In genomic region chr21:38847556-38847955, GRCh38 we compare ENCODE assay signal across 23 cellular contexts. TPM values are rescaled to one million over a fixed set of nuclear protein-coding genes. Genes with fewer than 3 reads are reported as not detected.
DNase-seq lines count a peak whose midpoint lies in the region; FAIRE-seq and TF ChIP-seq lines count a peak whose summit lies in the region.
"Had no signal": no experiment of that assay in that cellular context is flagged by ENCODE, and none has a peak within 500 bp of the region (broad histone marks: within the 10 kb centered on the region; RNA-seq: fewer than 3 reads in every experiment).

No MANE protein-coding gene starts in this region.

- H3K4me3 ChIP-seq in breast epithelium (no peak overlapping the region), epithelial cell of esophagus (ENCODE audit: low read length) (no peak overlapping the region), keratinocyte (ENCODE audit: control insufficient read depth in 2 of 3, extremely low read depth in 1 of 3, insufficient read depth in 2 of 3, low read depth in 1 of 3, low read length in 3 of 3) (no peak overlapping the region), skeletal muscle tissue (ENCODE audit: low read length in 3 of 3) (no peak overlapping the region)
- H3K4me3 ChIP-seq: adrenal gland, upper lobe of right lung had no signal

- H3K27me3 Mint-ChIP-seq in MCF 10A (ENCODE audit: insufficient read depth, unreplicated experiment): no peaks in the 10 kb centered on the region

- H3K27ac ChIP-seq in breast epithelium (no peak overlapping the region), keratinocyte (ENCODE audit: control insufficient read depth, insufficient read depth, low read length) (peak overlapping the region; percentile 28), skeletal muscle tissue (ENCODE audit: low read depth, low read length) (peak overlapping the region; percentile 7)
- H3K27ac ChIP-seq: adrenal gland, upper lobe of right lung, VCaP had no signal

- H3K4me2 ChIP-seq in keratinocyte (ENCODE audit: control insufficient read depth, extremely low read depth, insufficient read depth, low read depth, low read length): peak overlapping the region; percentile 75

- H2AFZ ChIP-seq in keratinocyte (ENCODE audit: control insufficient read depth, low read length): peak overlapping the region; percentile 59

- H3K4me1 Mint-ChIP-seq in MCF 10A (ENCODE audit: insufficient read depth, unreplicated experiment): peaks cover 43% of the 10 kb centered on the region
- H3K4me1 Mint-ChIP-seq: central memory CD8-positive, alpha-beta T cell had no signal

- H3K27me3 ChIP-seq in breast epithelium: no peaks in the 10 kb centered on the region
- H3K27me3 ChIP-seq in keratinocyte (ENCODE audit: control insufficient read depth, extremely low read depth, insufficient read depth, low read length): no peaks in the 10 kb centered on the region
- no peaks in the 10 kb centered on the region for H3K27me3 ChIP-seq in skeletal muscle tissue (ENCODE audit: control insufficient read depth in 3 of 3, insufficient read depth in 3 of 3, low read length in 3 of 3)
- H3K27me3 ChIP-seq: adrenal gland, BE2C, upper lobe of right lung had no signal

- dilution Hi-C loops in keratinocyte (cut with MboI; ENCODE audit: extremely low pct_ligation_motif_present, low sequenced_read_pairs): no loop called here

- H3K9me3 ChIP-seq in breast epithelium: no peaks in the 10 kb centered on the region
- no peaks in the 10 kb centered on the region for H3K9me3 ChIP-seq in keratinocyte (ENCODE audit: control insufficient read depth, low read depth, low read length)
- H3K9me3 ChIP-seq in skeletal muscle tissue (ENCODE audit: control insufficient read depth in 3 of 3, low read length in 3 of 3): no peaks in the 10 kb centered on the region
- H3K9me3 ChIP-seq: adrenal gland, BE2C, upper lobe of right lung had no signal

- no TSS peak for BruUV-seq in MCF 10A (replicated peaks; lab: Mats Ljungman, UMichigan)

- H3K9ac ChIP-seq in keratinocyte (ENCODE audit: control insufficient read depth, extremely low read depth, insufficient read depth, low read length) (no peak overlapping the region), skeletal muscle tissue (ENCODE audit: low read depth in 1 of 3, low read length in 3 of 3) (no peak overlapping the region)

- H3K36me3 ChIP-seq in breast epithelium (no peaks in the 10 kb centered on the region), keratinocyte (ENCODE audit: control insufficient read depth in 2 of 2, extremely low read depth in 1 of 2, insufficient read depth in 2 of 2, low read length in 2 of 2) (no peaks in the 10 kb centered on the region), skeletal muscle tissue (ENCODE audit: control insufficient read depth in 3 of 3, insufficient read depth in 3 of 3, low read length in 3 of 3) (no peaks in the 10 kb centered on the region)
- H3K36me3 ChIP-seq: adrenal gland, BE2C, upper lobe of right lung had no signal

- FAIRE-seq in keratinocyte (lab: Jason Lieb, UNC): peak; percentile 23
- FAIRE-seq: GM12891 had no signal

- no peak overlapping the region for H3K4me3 Mint-ChIP-seq in MCF 10A (ENCODE audit: unreplicated experiment)
- H3K4me3 Mint-ChIP-seq: central memory CD8-positive, alpha-beta T cell had no signal

- POLR2A ChIA-PET in MCF 10A (lab: Yijun Ruan, JAX): interaction anchor here (0.6 to 1.8 kb wide), 7 partner anchors 8 to 132 kb away, joined by 3 to 9 read pairs (median 3); no protein-coding TSS in a partner anchor

- TF ChIP-seq POLR2A in breast epithelium (IDR thresholded peaks at IDR 0.05) (no peak), erythroblast (IDR thresholded peaks at IDR 0.05; ENCODE audit: low read length) (no peak)

- peak overlapping the region; percentile 74 for H3K27ac Mint-ChIP-seq in MCF 10A (ENCODE audit: low read depth, unreplicated experiment)

- no peaks in the 10 kb centered on the region for H3K36me3 Mint-ChIP-seq in MCF 10A (ENCODE audit: insufficient read depth, unreplicated experiment)

- DNase-seq in MCF 10A (ENCODE audit: unreplicated experiment) (peak; percentile 87), breast epithelium (ENCODE audit: low spot score in 2 of 2) (no peak), epithelial cell of esophagus (ENCODE audit: low read depth) (peak; percentile 54), keratinocyte (ENCODE audit: low read depth, low spot score) (no peak), NCI-H146 (lab: John Stamatoyannopoulos, UW) (no peak), HPDE6-E6E7 (ENCODE audit: extremely low spot score) (no peak), erythroblast (lab: John Stamatoyannopoulos, UW) (no peak)
- DNase-seq: activated CD4-positive, alpha-beta T cell treated with anti-CD3 and anti-CD28 coated beads, Interleukin-2, amount 50 U/mL, for 48 hours; activated effector memory CD4-positive, alpha-beta T cell treated with anti-CD3 and anti-CD28 coated beads, Interleukin-2, amount 50 U/mL, for 16 hours; adrenal gland; BE2C; DMS79 treated with DMSO at 0.1 percent for 48 hours; kidney glomerular epithelial cell; midbrain; MV-4-11; NCI-H187 treated with DMSO at 0.1 percent for 48 hours; NCI-H345; stimulated activated CD4-positive, alpha-beta T cell treated with anti-CD3 and anti-CD28 coated beads, Interleukin-12 subunit alpha, Interleukin-12 subunit beta, amount 100 ng/mL, for 4 hours; upper lobe of right lung had no signal

- H3K9me1 ChIP-seq in keratinocyte (ENCODE audit: control insufficient read depth, extremely low read depth, insufficient read depth, low read length): no peaks in the 10 kb centered on the region

- no peaks in the 10 kb centered on the region for H3K4me1 ChIP-seq in breast epithelium
- peaks cover 33% of the 10 kb centered on the region for H3K4me1 ChIP-seq in keratinocyte (ENCODE audit: control insufficient read depth, extremely low read depth, insufficient read depth, low read length)
- H3K4me1 ChIP-seq in skeletal muscle tissue (ENCODE audit: control insufficient read depth in 3 of 3, insufficient read depth in 3 of 3, low read length in 3 of 3): peaks cover 0 to 7% (median 4%) of the 10 kb centered on the region in 3 donors
- H3K4me1 ChIP-seq: adrenal gland, BE2C, upper lobe of right lung had no signal

- CTCF ChIA-PET in MCF 10A (lab: Yijun Ruan, JAX): interaction anchor here (0.8 kb wide), 1 partner anchor 68 kb away, joined by 3 read pairs; no protein-coding TSS in a partner anchor

- intact Hi-C loops in MCF 10A (cut with micrococcal nuclease): no loop called here
- intact Hi-C loops in breast epithelium (cut with DNase I; ENCODE audit: low total_unique reads): no loop called here

- TF ChIP-seq CTCF in MCF 10A (IDR thresholded peaks at IDR 0.05; ENCODE audit: unreplicated experiment): no peak
- no peak for TF ChIP-seq CTCF in breast epithelium (IDR thresholded peaks at IDR 0.05)
- TF ChIP-seq CTCF in epithelial cell of esophagus (IDR thresholded peaks at IDR 0.05; ENCODE audit: insufficient read depth, low read depth, low read length, missing control alignments): no peak
- TF ChIP-seq CTCF in keratinocyte (optimal IDR thresholded peaks at IDR 0.05 in 1 of 3, IDR thresholded peaks at IDR 0.05 in 1 of 3, conservative IDR thresholded peaks at IDR 0.05 in 1 of 3; ENCODE audit: extremely low read depth in 1 of 3, insufficient read depth in 2 of 3, low read length in 3 of 3): no peak

- H4K20me1 ChIP-seq in keratinocyte (ENCODE audit: control insufficient read depth, extremely low read depth, insufficient read depth, low read length): no peaks in the 10 kb centered on the region

- no peaks in the 10 kb centered on the region for H3K79me2 ChIP-seq in keratinocyte (ENCODE audit: control insufficient read depth, insufficient read depth, low read length)

- H3K9me3 Mint-ChIP-seq in MCF 10A (ENCODE audit: unreplicated experiment): peaks cover 7% of the 10 kb centered on the region
- H3K9me3 Mint-ChIP-seq: central memory CD8-positive, alpha-beta T cell had no signal

RNA-seq across cellular contexts. Expression of gene ETS2, which starts 41.8 kb away (rescaled TPM):
- 109 and 126 TPM in 2 replicates for total RNA-seq in MCF 10A (2022)
- total RNA-seq in breast epithelium: 10 to 100 TPM; 48.0 to 60.0 (median 57.5) TPM
- 58.5 to 61.4 TPM (median 60.3 TPM) in 3 replicates for polyA plus RNA-seq in keratinocyte
- 143 TPM for polyA plus RNA-seq in keratinocyte (2011; ENCODE audit: low read depth)
- polyA plus RNA-seq in keratinocyte (2011; cell fraction: cytosol; rRNA removed): 29.1 and 35.4 TPM in 2 replicates
- polyA plus RNA-seq in keratinocyte (2011; cell fraction: nucleus; rRNA removed): 122 and 140 TPM in 2 replicates
- polyA plus RNA-seq in keratinocyte (2012; ENCODE audit: low replicate concordance): 37.3 and 92.4 TPM in 2 replicates
- 46.3 to 57.2 TPM (median 49.1 TPM) in 3 replicates for polyA minus RNA-seq in keratinocyte
- polyA minus RNA-seq in keratinocyte (2011; cell fraction: cytosol; rRNA and poly(A)+ RNA removed): 34.7 TPM
- 70.5 and 112 TPM in 2 replicates for polyA minus RNA-seq in keratinocyte (2011; cell fraction: nucleus; rRNA and poly(A)+ RNA removed)
- 20.9 TPM for total RNA-seq in skeletal muscle tissue

Comparison
In these comparisons a context has a peak if more than half of its experiments do, and no peak if none do; other contexts are left out.
1. DNase-seq: peak in MCF 10A (single experiment) and epithelial cell of esophagus (single experiment); none in breast epithelium (0 of 2), keratinocyte (single experiment), NCI-H146 (single experiment), HPDE6-E6E7 (single experiment) and erythroblast (0 of 2).
2. H3K27ac ChIP-seq: peak in keratinocyte (single experiment) and skeletal muscle tissue (single experiment); none in breast epithelium (0 of 2).